In the genomic region with DNA sequence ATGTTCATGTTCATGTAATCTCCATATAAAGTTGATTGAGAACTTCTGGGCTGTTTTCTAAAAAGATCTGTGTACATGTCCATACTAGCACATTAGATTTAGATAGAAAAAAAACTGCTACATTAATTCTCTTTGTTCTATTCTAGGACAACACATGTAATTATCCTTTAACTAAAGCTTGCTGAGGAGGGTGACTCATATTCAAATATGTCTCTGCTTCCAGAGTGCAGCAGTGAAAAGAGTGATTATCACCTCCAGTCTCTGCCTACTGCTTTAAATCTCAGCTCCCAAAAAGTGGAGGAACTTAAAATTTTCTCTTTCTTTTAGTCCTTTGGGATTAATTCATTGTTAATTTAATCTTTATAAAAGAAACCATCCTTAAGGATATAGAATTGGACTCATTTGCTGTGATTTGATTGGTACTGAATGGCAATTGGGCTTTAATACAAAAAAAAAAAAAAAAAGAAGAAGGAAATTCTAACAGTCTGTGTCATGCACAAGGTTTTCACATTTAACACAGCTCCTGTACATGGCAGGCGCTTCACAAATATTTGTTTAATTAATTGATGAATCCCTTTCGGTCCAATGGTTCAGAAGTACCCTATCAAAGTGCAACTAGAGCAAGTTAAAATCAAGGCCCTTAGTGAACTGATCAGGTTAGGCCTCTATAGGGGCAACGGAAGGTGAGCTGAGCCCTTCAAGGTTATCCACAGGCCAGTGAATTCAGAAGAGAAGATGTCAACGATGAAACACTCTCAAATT, we compare ENCODE assay signal across 19 cellular contexts.
DNase-seq lines count a peak whose midpoint lies in the region; ATAC-seq, FAIRE-seq and TF ChIP-seq lines count a peak whose summit lies in the region.
"Had no signal": no experiment of that assay in that cellular context is flagged by ENCODE, and none has a peak within 500 bp of the region (broad histone marks: within the 10 kb centered on the region; RNA-seq: fewer than 3 reads in every experiment).

No MANE protein-coding gene starts in this region.

- H3K4me3 ChIP-seq in bronchial epithelial cell (ENCODE audit: low read depth, low read length) (no peak overlapping the region), H7 (ENCODE audit: insufficient read depth, low read depth, low read length) (no peak overlapping the region)
- H3K4me3 ChIP-seq: colonic mucosa, esophagus squamous epithelium had no signal

- H3K36me3 ChIP-seq in bronchial epithelial cell (ENCODE audit: control insufficient read depth, insufficient read depth, low read length) (no peaks in the 10 kb centered on the region), H7 (replicated peaks; ENCODE audit: control insufficient read depth, insufficient read depth, low read length) (no peaks in the 10 kb centered on the region)
- H3K36me3 ChIP-seq: colonic mucosa, esophagus squamous epithelium had no signal

- DNase-seq in NCI-H1092 treated with DMSO at 0.1 percent for 48 hours (lab: John Stamatoyannopoulos, UW) (peak; percentile 26), NCI-H1092 (lab: John Stamatoyannopoulos, UW) (no peak), bronchial epithelial cell (ENCODE audit: low read depth) (peak; percentile 16), putamen (ENCODE audit: low spot score) (peak; percentile 32), H7 (no peak)
- DNase-seq: 8988T; activated CD4-positive, alpha-beta T cell treated with anti-CD3 and anti-CD28 coated beads for 48 hours; amniotic stem cell; CD4-positive, alpha-beta memory T cell; colonic mucosa; esophagus squamous epithelium; GDM1; mammary epithelial cell; NCI-H345; RPMI8226; stimulated activated CD4-positive, alpha-beta T cell treated with anti-CD3 and anti-CD28 coated beads, Interleukin-15, amount 100 ng/mL, for 24 hours had no signal

- no peak for FAIRE-seq in bronchial epithelial cell (lab: Jason Lieb, UNC)

- ATAC-seq in HG03432 (IDR thresholded peaks at IDR 0.05; ENCODE audit: unreplicated experiment) (peak; percentile 76), GM18868 (IDR thresholded peaks at IDR 0.05; ENCODE audit: unreplicated experiment) (no peak), HG03139 (IDR thresholded peaks at IDR 0.05; ENCODE audit: unreplicated experiment) (no peak)

- H3K27me3 ChIP-seq in bronchial epithelial cell (ENCODE audit: control insufficient read depth, insufficient read depth, low read length), result no peaks in the 10 kb centered on the region
- no peaks in the 10 kb centered on the region for H3K27me3 ChIP-seq in H7 (ENCODE audit: control insufficient read depth, insufficient read depth, low read length)
- H3K27me3 ChIP-seq: colonic mucosa, esophagus squamous epithelium had no signal

- no peak for TF ChIP-seq CTCF in bronchial epithelial cell (IDR thresholded peaks at IDR 0.05; ENCODE audit: insufficient read depth, low read length, severe bottlenecking)

Comparison
In these comparisons a context has a peak if more than half of its experiments do, and no peak if none do; other contexts are left out.
1. DNase-seq: peak in NCI-H1092 treated with DMSO at 0.1 percent for 48 hours (single experiment), bronchial epithelial cell (single experiment) and putamen (single experiment); none in NCI-H1092 (single experiment) and H7 (single experiment).